ENCODE assay signal across 9 cellular contexts in genomic region chr10:102631525-102632393, GRCh38. TPM values are rescaled to one million over a fixed set of nuclear protein-coding genes. Genes with fewer than 3 reads are reported as not detected.
DNase-seq lines count a peak whose midpoint lies in the region; ATAC-seq, FAIRE-seq and TF ChIP-seq lines count a peak whose summit lies in the region.
"Had no signal": no experiment of that assay in that cellular context is flagged by ENCODE, and none has a peak within 500 bp of the region (broad histone marks: within the 10 kb centered on the region; RNA-seq: fewer than 3 reads in every experiment).

No MANE protein-coding gene starts in this region.

- H3K4me1 Mint-ChIP-seq in Caco-2 (ENCODE audit: low read depth, unreplicated experiment) (peaks cover 51% of the 10 kb centered on the region), T-helper 17 cell (peaks cover 35% of the 10 kb centered on the region)

- DNase-seq in Caco-2 (no peak), T-helper 17 cell (no peak), left cardiac atrium (peak; percentile 20), sciatic nerve (ENCODE audit: low spot score) (peak; percentile 53), GM12891 (ENCODE audit: insufficient read length, low spot score) (no peak)
- DNase-seq: NCI-H187 treated with DMSO at 0.1 percent for 48 hours; stimulated activated naive CD8-positive, alpha-beta T cell treated with anti-CD3 and anti-CD28 coated beads, Interleukin-15, amount 100 ng/mL, for 72 hours had no signal

- H3K4me1 ChIP-seq in Caco-2: peaks cover 47% of the 10 kb centered on the region

- CTCF ChIA-PET in Caco-2 (lab: Charles Lee): no interaction called here

- H3K36me3 Mint-ChIP-seq in Caco-2 (ENCODE audit: insufficient read depth, unreplicated experiment) (peaks cover 5% of the 10 kb centered on the region), T-helper 17 cell (ENCODE audit: low read depth) (peaks cover 5% of the 10 kb centered on the region)

- H3K27ac Mint-ChIP-seq in Caco-2 (ENCODE audit: unreplicated experiment): peak overlapping the region; percentile 88
- H3K27ac Mint-ChIP-seq in T-helper 17 cell: peak overlapping the region; percentile 95

- no peak overlapping the region for H3K4me3 ChIP-seq in Caco-2 (ENCODE audit: low read depth, low read length)

- ATAC-seq in T-helper 17 cell: no peak
- ATAC-seq in left cardiac atrium: no peak
- no peak for ATAC-seq in sciatic nerve
- ATAC-seq in HG03442 (IDR thresholded peaks at IDR 0.05; ENCODE audit: unreplicated experiment): no peak
- no peak for ATAC-seq in GM21381 (IDR thresholded peaks at IDR 0.05; ENCODE audit: unreplicated experiment)

- no peak for TF ChIP-seq POLR2A in GM12891 (IDR thresholded peaks at IDR 0.05; ENCODE audit: low read depth, low read length)

- TF ChIP-seq CTCF in Caco-2 (IDR thresholded peaks at IDR 0.05; ENCODE audit: insufficient read depth in 1 of 2, low read depth in 1 of 2, low read length in 1 of 2, severe bottlenecking in 1 of 2, unreplicated experiment in 1 of 2): no peak

- POLR2A ChIA-PET in Caco-2 (lab: Charles Lee): interaction anchor here (0.6 kb wide), 2 partner anchors 128 to 458 kb away, joined by 3 to 4 read pairs; no protein-coding TSS in a partner anchor

- H3K9me3 Mint-ChIP-seq in Caco-2 (ENCODE audit: unreplicated experiment): no peaks in the 10 kb centered on the region
- H3K9me3 Mint-ChIP-seq: stimulated activated naive CD8-positive, alpha-beta T cell treated with anti-CD3 and anti-CD28 coated beads, Interleukin-15, amount 100 ng/mL, for 72 hours had no signal

- H3K27me3 ChIP-seq in Caco-2 (replicated peaks; ENCODE audit: control insufficient read depth, insufficient read depth, low read length): no peaks in the 10 kb centered on the region

- intact Hi-C loops in Caco-2 (cut with micrococcal nuclease; ENCODE audit: unreplicated experiment) (no loop called here), left cardiac atrium (cut with DNase I) (no loop called here), sciatic nerve (cut with DNase I) (no loop called here)

- H3K27me3 Mint-ChIP-seq in Caco-2 (ENCODE audit: insufficient read depth, unreplicated experiment) (no peaks in the 10 kb centered on the region), T-helper 17 cell (no peaks in the 10 kb centered on the region)
- H3K27me3 Mint-ChIP-seq: stimulated activated naive CD8-positive, alpha-beta T cell treated with anti-CD3 and anti-CD28 coated beads, Interleukin-15, amount 100 ng/mL, for 72 hours had no signal

- no peak for FAIRE-seq in GM12891 (lab: Jason Lieb, UNC)

- H3K4me3 Mint-ChIP-seq in Caco-2 (ENCODE audit: unreplicated experiment) (no peak overlapping the region), T-helper 17 cell (no peak overlapping the region)

- H3K9me3 ChIP-seq in Caco-2: no peaks in the 10 kb centered on the region
- H3K9me3 ChIP-seq in T-helper 17 cell (ENCODE audit: control insufficient read depth, low read length, poor library complexity, severe bottlenecking): no peaks in the 10 kb centered on the region

- no peaks in the 10 kb centered on the region for H3K36me3 ChIP-seq in Caco-2 (ENCODE audit: control insufficient read depth, insufficient read depth, low read length)

- no TSS peak for BruUV-seq in Caco-2 (replicated peaks; lab: Mats Ljungman, UMichigan)

TF ChIP-seq in GM12891, 5 proteins besides CTCF, POLR2A, EP300 and RAD21:
- TF ChIP-seq POLR2AphosphoS5 (IDR thresholded peaks at IDR 0.05; ENCODE audit: low read depth, low read length): no peak
- no peak for TF ChIP-seq SPI1 (IDR thresholded peaks at IDR 0.05; ENCODE audit: low read depth, low read length)
- TF ChIP-seq TAF1 (IDR thresholded peaks at IDR 0.05; ENCODE audit: low read depth, low read length): no peak
- TF ChIP-seq PAX5 (IDR thresholded peaks at IDR 0.05; ENCODE audit: insufficient read depth, low read length, severe bottlenecking): no peak
- no peak for TF ChIP-seq POU2F2 (IDR thresholded peaks at IDR 0.05; ENCODE audit: low read depth, low read length)
TF ChIP-seq in GM12891: peak in this region for 0.

RNA-seq across cellular contexts. Expression of gene TRIM8, which starts 12.5 kb away (rescaled TPM):
- total RNA-seq in Caco-2 (2022) (40.9 and 44.4 TPM in 2 replicates), T-helper 17 cell (10 to 100 TPM; 63.6 to 73.0 TPM), left cardiac atrium (100 to 1,000 TPM; 104 to 108 TPM), sciatic nerve (164 TPM)
- polyA plus RNA-seq in GM12891 (2012; ENCODE audit: low read depth, missing spikeins): 33.9 TPM

Comparison
In these comparisons a context has a peak if more than half of its experiments do, and no peak if none do; other contexts are left out.
1. DNase-seq: peak in left cardiac atrium (single experiment) and sciatic nerve (single experiment); none in Caco-2 (0 of 2), T-helper 17 cell (0 of 3) and GM12891 (single experiment).